9 cellular contexts compared by ENCODE assay signal in the genomic region with DNA sequence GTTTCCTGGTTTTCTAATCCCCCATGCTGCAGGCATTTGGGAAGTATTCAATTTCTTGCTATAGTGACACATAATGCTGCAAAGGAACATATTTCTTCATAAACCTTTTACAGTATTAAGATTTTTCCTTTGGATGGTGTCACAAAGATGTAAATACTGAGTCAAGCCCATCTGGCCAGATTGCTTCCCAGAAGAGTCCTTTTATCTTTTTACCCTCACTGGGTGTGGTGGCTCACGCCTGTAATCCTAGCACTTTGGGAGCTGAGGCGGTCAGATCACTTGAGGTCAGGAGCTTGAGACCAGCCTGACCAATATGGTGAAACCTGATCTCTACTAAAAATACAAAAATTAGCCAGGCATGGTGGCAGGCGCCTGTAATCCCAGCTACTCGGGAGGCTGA. TPM values are rescaled to one million over a fixed set of nuclear protein-coding genes. Genes with fewer than 3 reads are reported as not detected.
"Had no signal": no experiment of that assay in that cellular context is flagged by ENCODE, and none has a peak within 500 bp of the region (broad histone marks: within the 10 kb centered on the region; RNA-seq: fewer than 3 reads in every experiment).

No MANE protein-coding gene starts in this region.

RNA-seq across cellular contexts. Expression of a gene that starts 38.3 kb away (rescaled TPM):
- total RNA-seq: activated CD4-positive, alpha-beta memory T cell treated with anti-CD3 and anti-CD28 coated beads, Interleukin-2, amount 10 ng/mL, durations not matched to agents 7 days and 5 days; activated CD8-positive, alpha-beta memory T cell treated with anti-CD3 and anti-CD28 coated beads, Interleukin-2, amount 10 ng/mL, durations not matched to agents 7 days and 5 days; bronchial epithelial cell; NCI-H460; OCI-LY7; SJSA1; T-cell; T-helper 17 cell had no signal
- polyA plus RNA-seq: IgD-negative memory B cell had no signal

RNA-seq across cellular contexts. Expression of a gene that starts 59.2 kb away (rescaled TPM):
- total RNA-seq: activated CD4-positive, alpha-beta memory T cell treated with anti-CD3 and anti-CD28 coated beads, Interleukin-2, amount 10 ng/mL, durations not matched to agents 7 days and 5 days; activated CD8-positive, alpha-beta memory T cell treated with anti-CD3 and anti-CD28 coated beads, Interleukin-2, amount 10 ng/mL, durations not matched to agents 7 days and 5 days; bronchial epithelial cell; NCI-H460; OCI-LY7; SJSA1; T-helper 17 cell had no signal
- polyA plus RNA-seq: IgD-negative memory B cell had no signal

RNA-seq across cellular contexts. Expression of a gene that starts 59.3 kb away (rescaled TPM):
- total RNA-seq: activated CD4-positive, alpha-beta memory T cell treated with anti-CD3 and anti-CD28 coated beads, Interleukin-2, amount 10 ng/mL, durations not matched to agents 7 days and 5 days; activated CD8-positive, alpha-beta memory T cell treated with anti-CD3 and anti-CD28 coated beads, Interleukin-2, amount 10 ng/mL, durations not matched to agents 7 days and 5 days; bronchial epithelial cell; NCI-H460; T-cell; T-helper 17 cell had no signal
- polyA plus RNA-seq: IgD-negative memory B cell had no signal
